Comparison of ENCODE assay signal across 8 cellular contexts in genomic region chr19:9786342-9786741, GRCh38. TPM values are rescaled to one million over a fixed set of nuclear protein-coding genes. Genes with fewer than 3 reads are reported as not detected.
A peak's percentile ranks its signal among the peaks of the same experiment; 100 is the strongest.
DNase-seq lines count a peak whose midpoint lies in the region; ATAC-seq and TF ChIP-seq lines count a peak whose summit lies in the region.

No MANE protein-coding gene starts in this region.

- H3K9me3 ChIP-seq in left ventricle myocardium inferior (replicated peaks) (no peaks in the 10 kb centered on the region), sigmoid colon (no peaks in the 10 kb centered on the region)

- DNase-seq in GM12864 (ENCODE audit: low read depth) (no peak), activated B cell treated with CpG ODN at 0.5 μM for 24 hours (no peak), left ventricle myocardium inferior (no peak), sigmoid colon (no peak), medulla oblongata (ENCODE audit: extremely low spot score) (no peak), H4 (ENCODE audit: low spot score) (no peak), NCI-H524 treated with DMSO at 0.1 percent for 48 hours (lab: John Stamatoyannopoulos, UW) (no peak)

- TF ChIP-seq EP300 in sigmoid colon (IDR thresholded peaks at IDR 0.05), result no peak

- no peaks in the 10 kb centered on the region for H3K36me3 Mint-ChIP-seq in activated B cell treated with CpG ODN at 0.5 μM for 24 hours (ENCODE audit: low read depth)

- TF ChIP-seq CTCF in GM12864 (IDR thresholded peaks at IDR 0.05; ENCODE audit: low read depth, low read length, missing control alignments) (no peak), activated B cell treated with CpG ODN at 0.5 μM for 24 hours (IDR thresholded peaks at IDR 0.05) (no peak), left ventricle myocardium inferior (IDR thresholded peaks at IDR 0.05; ENCODE audit: borderline replicate concordance) (no peak), sigmoid colon (IDR thresholded peaks at IDR 0.05) (no peak)

- H3K4me1 ChIP-seq in left ventricle myocardium inferior, result peaks cover 31% of the 10 kb centered on the region
- peaks cover 0 to 39% (median 32%) of the 10 kb centered on the region in 4 donors for H3K4me1 ChIP-seq in sigmoid colon

- intact Hi-C loops in activated B cell treated with CpG ODN at 0.5 μM for 24 hours (cut with micrococcal nuclease) (no loop called here), left ventricle myocardium inferior (cut with micrococcal nuclease) (no loop called here), sigmoid colon (cut with DNase I) (no loop called here)

- H3K27me3 ChIP-seq in left ventricle myocardium inferior (ENCODE audit: low read depth), result no peaks in the 10 kb centered on the region
- H3K27me3 ChIP-seq in sigmoid colon, result no peaks in the 10 kb centered on the region

- no peak for TF ChIP-seq POLR2A in sigmoid colon (IDR thresholded peaks at IDR 0.05)

- H3K27ac ChIP-seq in left ventricle myocardium inferior (replicated peaks) (peak overlapping the region; percentile 98), sigmoid colon (peak overlapping the region; percentile 94 to 99 (median 99))

- H3K36me3 ChIP-seq in left ventricle myocardium inferior, result no peaks in the 10 kb centered on the region
- no peaks in the 10 kb centered on the region for H3K36me3 ChIP-seq in sigmoid colon

- no peaks in the 10 kb centered on the region for H3K27me3 Mint-ChIP-seq in activated B cell treated with CpG ODN at 0.5 μM for 24 hours

- peak overlapping the region; percentile 91 for H3K4me3 Mint-ChIP-seq in activated B cell treated with CpG ODN at 0.5 μM for 24 hours

- peak overlapping the region; percentile 79 for H3K4me3 ChIP-seq in GM12864 (ENCODE audit: low read depth, low read length)
- peak overlapping the region; percentile 89 for H3K4me3 ChIP-seq in left ventricle myocardium inferior
- H3K4me3 ChIP-seq in sigmoid colon, result peak overlapping the region; percentile 64 to 92 (median 72)

- WGBS in sigmoid colon, 2 donors, result 50 to 68% methylated on average over 9 of the region's 9 CpGs

- CTCF ChIA-PET in activated B cell treated with CpG ODN at 0.5 μM for 24 hours (lab: Charles Lee), result no interaction called here

- H3K9me3 Mint-ChIP-seq in activated B cell treated with CpG ODN at 0.5 μM for 24 hours, result no peaks in the 10 kb centered on the region

- H3K4me1 Mint-ChIP-seq in activated B cell treated with CpG ODN at 0.5 μM for 24 hours, result peaks cover 19% of the 10 kb centered on the region

- POLR2A ChIA-PET in activated B cell treated with CpG ODN at 0.5 μM for 24 hours (lab: Charles Lee), result interaction anchor here (0.6 kb wide), 1 partner anchor 209 kb away, joined by 6 read pairs; no protein-coding TSS in a partner anchor

- H3K27ac Mint-ChIP-seq in activated B cell treated with CpG ODN at 0.5 μM for 24 hours, result peak overlapping the region; percentile 96

- ATAC-seq in activated B cell treated with CpG ODN at 0.5 μM for 24 hours (ENCODE audit: low read depth) (no peak), HG02571 (IDR thresholded peaks at IDR 0.05; ENCODE audit: unreplicated experiment) (no peak)

RNA-seq across cellular contexts. Expression of gene ZNF846, which starts 17.8 kb away (rescaled TPM):
- total RNA-seq in activated B cell treated with CpG ODN at 0.5 μM for 24 hours (7.9 and 10.7 TPM in 2 replicates), left ventricle myocardium inferior (6.9 TPM), sigmoid colon (10 to 100 TPM; 15.8 to 48.7 (median 23.7) TPM)
- 1 to 10 TPM; 3.6 to 6.7 (median 4.6) TPM for polyA plus RNA-seq in sigmoid colon
- 3.4 and 4.0 TPM in 2 replicates for total RNA-seq in H4 (2014; rRNA removed; shearing (Covaris generic))

RNA-seq across cellular contexts. Expression of gene FBXL12, which starts 32.5 kb away (rescaled TPM):
- total RNA-seq in activated B cell treated with CpG ODN at 0.5 μM for 24 hours (34.6 and 41.9 TPM in 2 replicates), left ventricle myocardium inferior (10.0 TPM), sigmoid colon (10 to 100 TPM; 18.3 to 31.9 (median 26.6) TPM)
- 10 to 100 TPM; 14.8 to 22.4 (median 18.6) TPM for polyA plus RNA-seq in sigmoid colon
- 8.8 and 12.7 TPM in 2 replicates for total RNA-seq in H4 (2014; rRNA removed; shearing (Covaris generic))

RNA-seq across cellular contexts. Expression of gene UBL5, which starts 41.4 kb away (rescaled TPM):
- total RNA-seq in activated B cell treated with CpG ODN at 0.5 μM for 24 hours, result 270 and 285 TPM in 2 replicates
- total RNA-seq in left ventricle myocardium inferior, result 538 TPM
- 100 to 1,000 TPM; 518 to 900 (median 674) TPM for total RNA-seq in sigmoid colon
- polyA plus RNA-seq in sigmoid colon, result 1,000 to 10,000 TPM in 2 of 3 donors, 100 to 1,000 TPM in 1; 532 to 1,128 (median 1,056) TPM
- 598 and 736 TPM in 2 replicates for total RNA-seq in H4 (2014; rRNA removed; shearing (Covaris generic))

RNA-seq across cellular contexts. Expression of gene PIN1, which starts 48.8 kb away (rescaled TPM):
- total RNA-seq in activated B cell treated with CpG ODN at 0.5 μM for 24 hours (57.1 and 66.0 TPM in 2 replicates), left ventricle myocardium inferior (98.4 TPM), sigmoid colon (100 to 1,000 TPM in 3 of 4 donors, 10 to 100 TPM in 1; 77.5 to 149 (median 142) TPM)
- polyA plus RNA-seq in sigmoid colon, result 100 to 1,000 TPM in 2 of 3 donors, 10 to 100 TPM in 1; 87.4 to 122 (median 117) TPM
- total RNA-seq in H4 (2014; rRNA removed; shearing (Covaris generic)), result 73.2 and 94.3 TPM in 2 replicates
